8 cellular contexts compared by ENCODE assay signal in genomic region chr4:38753021-38753806, GRCh38. TPM values are rescaled to one million over a fixed set of nuclear protein-coding genes. Genes with fewer than 3 reads are reported as not detected.
DNase-seq lines count a peak whose midpoint lies in the region; ATAC-seq and TF ChIP-seq lines count a peak whose summit lies in the region.

No MANE protein-coding gene starts in this region.

- no peak for TF ChIP-seq POLR2A in stomach (IDR thresholded peaks at IDR 0.05)

- peak overlapping the region in 4 of 5 donors; percentile 45 to 77 (median 56) for H3K27ac ChIP-seq in stomach

- no peaks in the 10 kb centered on the region for H3K36me3 ChIP-seq in iPS-15b (ENCODE audit: control insufficient read depth, insufficient read depth, low read length)
- H3K36me3 ChIP-seq in stomach: no peaks in the 10 kb centered on the region

- H3K4me1 ChIP-seq in iPS-15b (ENCODE audit: control insufficient read depth, insufficient read depth, low read length) (peaks cover 10% of the 10 kb centered on the region), stomach (peaks cover 0 to 22% (median 4%) of the 10 kb centered on the region in 4 donors)

- no peak overlapping the region for H3K9ac ChIP-seq in iPS-15b (ENCODE audit: low read depth, low read length)

- H3K9me3 ChIP-seq in iPS-15b (ENCODE audit: control insufficient read depth, insufficient read depth, low read length) (no peaks in the 10 kb centered on the region), stomach (peaks cover 0 to 3% (median 0%) of the 10 kb centered on the region in 4 donors)

- TF ChIP-seq EP300 in stomach (IDR thresholded peaks at IDR 0.05): no peak

- H3K4me3 ChIP-seq in iPS-15b (ENCODE audit: low read depth, low read length) (peak overlapping the region; percentile 27), stomach (no peak overlapping the region)

- peaks cover 3% of the 10 kb centered on the region for H3K27me3 ChIP-seq in iPS-15b (ENCODE audit: control insufficient read depth, insufficient read depth, low read length)
- H3K27me3 ChIP-seq in stomach: no peaks in the 10 kb centered on the region

- peak; percentile 14 to 27 for DNase-seq in NCI-H526 (lab: John Stamatoyannopoulos, UW)
- DNase-seq in NCI-H526 treated with DMSO at 0.1 percent for 48 hours (lab: John Stamatoyannopoulos, UW): no peak
- DNase-seq in astrocyte of the hippocampus (ENCODE audit: low read depth, low spot score): peak; percentile 99
- DNase-seq in stomach: peak; percentile 55
- no peak for DNase-seq in NCI-H446 treated with DMSO at 0.1 percent for 48 hours (lab: John Stamatoyannopoulos, UW)
- DNase-seq in globus pallidus (ENCODE audit: low spot score): no peak

- WGBS in stomach, 5 donors: 33 to 43% (median 39%) methylated on average over 19 of the region's 19 CpGs

- TF ChIP-seq CTCF in stomach (IDR thresholded peaks at IDR 0.05): no peak

- intact Hi-C loops in stomach (cut with DNase I; ENCODE audit: low total_unique reads): no loop called here

- no peak for ATAC-seq in HG03354 (IDR thresholded peaks at IDR 0.05; ENCODE audit: poor library complexity, severe bottlenecking, unreplicated experiment)

RNA-seq across cellular contexts. Expression of gene TLR10, which starts 29.6 kb away (rescaled TPM):
- 1 to 10 TPM in 1 of 5 donors, under 1 TPM in 1, not detected in 3; 0.72 to 1.1 TPM for total RNA-seq in stomach
- polyA plus RNA-seq in stomach: under 1 TPM in 2 of 3 donors, not detected in 1; 0.15 to 0.60 TPM

RNA-seq across cellular contexts. Expression of gene TLR1, which starts 51.4 kb away (rescaled TPM):
- 10 to 100 TPM in 1 of 5 donors, 1 to 10 TPM in 3, not detected in 1; 5.3 to 37.4 (median 6.9) TPM for total RNA-seq in stomach
- polyA plus RNA-seq in stomach: 1 to 10 TPM; 1.2 to 2.9 (median 1.5) TPM

Comparison
In these comparisons a context has a peak if more than half of its experiments do, and no peak if none do; other contexts are left out.
1. DNase-seq: peak in NCI-H526 (2 of 2), astrocyte of the hippocampus (single experiment) and stomach (single experiment); none in NCI-H526 treated with DMSO at 0.1 percent for 48 hours (single experiment), NCI-H446 treated with DMSO at 0.1 percent for 48 hours (single experiment) and globus pallidus (single experiment).